In the genomic region with DNA sequence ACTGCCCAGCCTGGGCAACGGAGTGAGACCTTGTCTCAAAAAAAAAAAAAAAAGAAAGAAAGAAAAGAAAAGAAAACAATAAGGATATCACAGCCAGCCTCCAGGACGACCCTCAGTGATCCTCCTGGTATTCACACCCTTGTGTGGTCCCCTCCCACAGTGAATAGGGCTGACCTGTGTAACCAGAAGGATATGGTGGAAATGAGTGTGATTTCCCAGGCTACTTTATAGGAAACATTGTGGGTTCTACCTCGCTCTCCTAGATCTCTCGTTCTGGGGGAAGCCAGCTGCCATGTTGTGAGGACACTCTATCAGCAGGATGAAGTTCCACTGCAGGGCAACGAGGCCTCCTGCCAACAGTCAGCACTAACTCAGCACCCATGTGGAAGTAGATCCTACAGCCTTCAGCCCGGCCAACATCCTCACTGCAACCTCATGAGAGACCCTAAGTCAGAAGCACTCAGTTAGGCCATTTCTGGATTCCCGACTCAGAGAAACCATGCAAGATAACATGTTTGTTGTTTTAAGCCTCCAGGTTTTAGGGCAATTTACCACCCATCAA, we compare ENCODE assay signal across 19 cellular contexts.
"Had no signal": no experiment of that assay in that cellular context is flagged by ENCODE, and none has a peak within 500 bp of the region (broad histone marks: within the 10 kb centered on the region; RNA-seq: fewer than 3 reads in every experiment).

No MANE protein-coding gene starts in this region.

- DNase-seq: activated CD4-positive, alpha-beta T cell treated with anti-CD3 and anti-CD28 coated beads, Interleukin-2, amount 10 ng/mL, durations not matched to agents 24 days and 14 days; activated CD8-positive, alpha-beta T cell treated with anti-CD3 and anti-CD28 coated beads for 36 hours; activated naive CD4-positive, alpha-beta T cell treated with anti-CD3 and anti-CD28 coated beads for 36 hours; activated T-cell treated with anti-CD3 and anti-CD28 coated beads, Interleukin-2, amount 50 U/mL, for 24 hours; anterior cingulate cortex; caudate nucleus; gastrocnemius medialis; head of caudate nucleus; kidney; left lung; stimulated activated CD4-positive, alpha-beta T cell treated with anti-CD3 and anti-CD28 coated beads, Interleukin-12 subunit alpha, Interleukin-12 subunit beta, amount 100 ng/mL, for 4 hours; stimulated activated CD4-positive, alpha-beta T cell treated with anti-CD3 and anti-CD28 coated beads, Interleukin-2, amount 100 ng/mL, for 24 hours; stimulated activated naive CD8-positive, alpha-beta T cell treated with anti-CD3 and anti-CD28 coated beads, Interleukin-15, amount 100 ng/mL, for 72 hours; T1000; trophoblast cell had no signal

- H3K27me3 Mint-ChIP-seq: activated CD4-positive, alpha-beta T cell treated with anti-CD3 and anti-CD28 coated beads, Interleukin-2, amount 10 ng/mL, durations not matched to agents 24 days and 14 days; activated CD8-positive, alpha-beta T cell treated with anti-CD3 and anti-CD28 coated beads for 36 hours; activated T-cell treated with anti-CD3 and anti-CD28 coated beads, Interleukin-2, amount 50 U/mL, for 24 hours; stimulated activated naive CD8-positive, alpha-beta T cell treated with anti-CD3 and anti-CD28 coated beads, Interleukin-15, amount 100 ng/mL, for 72 hours had no signal

- ATAC-seq: activated CD8-positive, alpha-beta T cell treated with anti-CD3 and anti-CD28 coated beads for 36 hours; gastrocnemius medialis; stimulated activated naive CD8-positive, alpha-beta T cell treated with anti-CD3 and anti-CD28 coated beads, Interleukin-15, amount 100 ng/mL, for 72 hours had no signal

- H3K36me3 ChIP-seq: gastrocnemius medialis, left lung, vagina had no signal

- H3K4me3 ChIP-seq: gastrocnemius medialis, left lung, vagina had no signal

- H3K9me3 Mint-ChIP-seq: activated CD8-positive, alpha-beta T cell treated with anti-CD3 and anti-CD28 coated beads for 36 hours; activated naive CD4-positive, alpha-beta T cell treated with anti-CD3 and anti-CD28 coated beads for 36 hours; activated T-cell treated with anti-CD3 and anti-CD28 coated beads, Interleukin-2, amount 50 U/mL, for 24 hours; neural crest cell; stimulated activated naive CD8-positive, alpha-beta T cell treated with anti-CD3 and anti-CD28 coated beads, Interleukin-15, amount 100 ng/mL, for 72 hours had no signal

- H3K4me3 Mint-ChIP-seq: activated CD4-positive, alpha-beta T cell treated with anti-CD3 and anti-CD28 coated beads, Interleukin-2, amount 10 ng/mL, durations not matched to agents 24 days and 14 days; activated CD8-positive, alpha-beta T cell treated with anti-CD3 and anti-CD28 coated beads for 36 hours; activated naive CD4-positive, alpha-beta T cell treated with anti-CD3 and anti-CD28 coated beads for 36 hours; activated T-cell treated with anti-CD3 and anti-CD28 coated beads, Interleukin-2, amount 50 U/mL, for 24 hours; brain; neural crest cell; stimulated activated naive CD8-positive, alpha-beta T cell treated with anti-CD3 and anti-CD28 coated beads, Interleukin-15, amount 100 ng/mL, for 72 hours had no signal

- H3K4me1 ChIP-seq: vagina had no signal

- H3K27ac Mint-ChIP-seq: activated CD4-positive, alpha-beta T cell treated with anti-CD3 and anti-CD28 coated beads, Interleukin-2, amount 10 ng/mL, durations not matched to agents 24 days and 14 days; activated CD8-positive, alpha-beta T cell treated with anti-CD3 and anti-CD28 coated beads for 36 hours; activated naive CD4-positive, alpha-beta T cell treated with anti-CD3 and anti-CD28 coated beads for 36 hours; activated T-cell treated with anti-CD3 and anti-CD28 coated beads, Interleukin-2, amount 50 U/mL, for 24 hours; progenitor cell of endocrine pancreas; stimulated activated naive CD8-positive, alpha-beta T cell treated with anti-CD3 and anti-CD28 coated beads, Interleukin-15, amount 100 ng/mL, for 72 hours had no signal

- H3K27me3 ChIP-seq: gastrocnemius medialis, left lung, vagina had no signal

- H3K27ac ChIP-seq: gastrocnemius medialis, left lung, vagina had no signal

- H3K9me3 ChIP-seq: gastrocnemius medialis, left lung, vagina had no signal
